Comparison of ENCODE assay signal across 21 cellular contexts in the genomic region with DNA sequence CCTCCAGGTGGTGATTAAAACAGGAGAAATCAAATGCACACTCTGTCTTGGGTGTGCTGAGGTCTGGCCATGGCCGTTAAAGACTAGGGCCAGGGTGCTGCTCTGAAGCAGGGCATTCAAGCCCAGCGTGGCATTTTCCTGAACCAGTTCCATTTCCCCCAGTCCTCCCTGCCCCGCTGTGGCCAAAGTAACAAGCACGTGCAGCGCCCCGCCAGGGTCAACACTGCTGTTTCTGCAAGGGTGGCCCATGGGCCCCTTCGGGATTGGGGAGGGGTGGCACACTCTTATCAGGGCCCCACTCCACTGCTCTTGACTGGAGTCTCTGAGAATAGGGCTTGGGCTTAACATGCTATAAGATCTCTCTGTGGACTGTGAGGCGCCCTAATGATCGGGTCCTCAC.
"Had no signal": no experiment of that assay in that cellular context is flagged by ENCODE, and none has a peak within 500 bp of the region (broad histone marks: within the 10 kb centered on the region; RNA-seq: fewer than 3 reads in every experiment).

No MANE protein-coding gene starts in this region.

- FAIRE-seq: endometrium had no signal

- H3K27ac ChIP-seq: gastroesophageal sphincter, heart left ventricle, right atrium auricular region, skin epidermis, upper lobe of right lung, WERI-Rb-1 had no signal

- DNase-seq: activated CD4-positive, alpha-beta T cell treated with anti-CD3 and anti-CD28 coated beads for 1 hour; activated CD4-positive, alpha-beta T cell treated with anti-CD3 and anti-CD28 coated beads, Interleukin-2, amount 50 U/mL, for 48 hours; activated naive CD4-positive, alpha-beta T cell; activated naive CD8-positive, alpha-beta T cell treated with anti-CD3 and anti-CD28 coated beads for 36 hours; cortex of kidney; heart left ventricle; immature natural killer cell; mesendoderm; natural killer cell; nucleus accumbens; stimulated activated CD4-positive, alpha-beta T cell treated with anti-CD3 and anti-CD28 coated beads, Interleukin-4, amount 100 ng/mL, for 4 hours; stimulated activated naive B cell treated with anti-CD40 and anti-IgM and Interleukin-4, amounts not matched to agents 10 μg/mL and 1 μg/mL and 100 μg/mL, for 72 hours; T-helper 17 cell; upper lobe of right lung; WERI-Rb-1 had no signal

- H3K4me1 Mint-ChIP-seq: activated naive CD8-positive, alpha-beta T cell treated with anti-CD3 and anti-CD28 coated beads for 36 hours; immature natural killer cell had no signal

- H3K4me3 Mint-ChIP-seq: activated naive CD8-positive, alpha-beta T cell treated with anti-CD3 and anti-CD28 coated beads for 36 hours; central memory CD8-positive, alpha-beta T cell; immature natural killer cell; natural killer cell; stimulated activated naive B cell treated with anti-CD40 and anti-IgM and Interleukin-4, amounts not matched to agents 10 μg/mL and 1 μg/mL and 100 μg/mL, for 72 hours; T-helper 17 cell had no signal

- H3K27ac Mint-ChIP-seq: activated naive CD8-positive, alpha-beta T cell treated with anti-CD3 and anti-CD28 coated beads for 36 hours; progenitor cell of endocrine pancreas; stimulated activated naive B cell treated with anti-CD40 and anti-IgM and Interleukin-4, amounts not matched to agents 10 μg/mL and 1 μg/mL and 100 μg/mL, for 72 hours; T-helper 17 cell had no signal

- H3K27me3 Mint-ChIP-seq: activated naive CD8-positive, alpha-beta T cell treated with anti-CD3 and anti-CD28 coated beads for 36 hours; central memory CD8-positive, alpha-beta T cell; progenitor cell of endocrine pancreas; stimulated activated naive B cell treated with anti-CD40 and anti-IgM and Interleukin-4, amounts not matched to agents 10 μg/mL and 1 μg/mL and 100 μg/mL, for 72 hours; T-helper 17 cell had no signal

- H3K9me3 Mint-ChIP-seq: activated naive CD8-positive, alpha-beta T cell treated with anti-CD3 and anti-CD28 coated beads for 36 hours; central memory CD8-positive, alpha-beta T cell; immature natural killer cell; natural killer cell; stimulated activated naive B cell treated with anti-CD40 and anti-IgM and Interleukin-4, amounts not matched to agents 10 μg/mL and 1 μg/mL and 100 μg/mL, for 72 hours had no signal

- H3K9me3 ChIP-seq: gastroesophageal sphincter, heart left ventricle, right atrium auricular region, upper lobe of right lung had no signal

- H3K4me3 ChIP-seq: gastroesophageal sphincter, heart left ventricle, right atrium auricular region, skin epidermis, upper lobe of right lung had no signal

- H3K27me3 ChIP-seq: gastroesophageal sphincter, heart left ventricle, right atrium auricular region, upper lobe of right lung had no signal

- H3K4me1 ChIP-seq: right atrium auricular region, upper lobe of right lung had no signal
